14 cellular contexts compared by ENCODE assay signal in the genomic region with DNA sequence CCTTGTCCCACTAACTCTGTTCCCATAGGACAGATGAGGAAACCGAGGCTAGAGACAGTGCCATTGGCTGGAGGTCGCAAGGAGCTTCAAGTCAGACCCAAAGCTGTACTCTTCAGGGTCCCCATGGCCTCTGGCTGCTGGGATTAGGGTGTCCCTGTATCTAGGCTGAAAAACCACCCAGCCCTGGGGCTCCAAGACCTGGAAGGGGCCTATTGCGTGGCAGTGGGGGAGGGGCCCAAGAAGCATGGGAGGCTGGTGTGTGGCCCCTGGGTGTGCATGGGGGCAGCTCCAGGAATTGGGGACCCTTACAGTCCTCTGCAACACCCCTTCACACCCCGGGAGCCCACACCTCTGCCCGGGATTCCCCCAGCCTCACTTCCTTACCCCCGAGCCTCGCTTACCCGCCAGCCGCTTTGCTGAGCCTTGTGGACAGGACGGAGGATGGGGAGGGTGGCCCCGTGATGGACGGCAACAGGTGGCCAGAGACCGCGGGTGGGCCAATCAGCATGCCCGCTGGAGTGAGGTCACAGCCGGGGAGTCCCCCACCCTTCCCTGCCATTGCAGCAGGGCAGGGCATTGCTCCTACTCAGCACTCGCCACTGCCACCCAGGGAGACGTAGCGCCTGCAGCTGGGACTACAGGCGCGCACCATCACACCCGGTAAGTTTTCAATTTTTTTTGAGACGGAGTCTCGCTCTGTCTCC. TPM values are rescaled to one million over a fixed set of nuclear protein-coding genes. Genes with fewer than 3 reads are reported as not detected.
DNase-seq lines count a peak whose midpoint lies in the region; ATAC-seq and TF ChIP-seq lines count a peak whose summit lies in the region.
"Had no signal": no experiment of that assay in that cellular context is flagged by ENCODE, and none has a peak within 500 bp of the region (broad histone marks: within the 10 kb centered on the region; RNA-seq: fewer than 3 reads in every experiment).

A gene with protein sequence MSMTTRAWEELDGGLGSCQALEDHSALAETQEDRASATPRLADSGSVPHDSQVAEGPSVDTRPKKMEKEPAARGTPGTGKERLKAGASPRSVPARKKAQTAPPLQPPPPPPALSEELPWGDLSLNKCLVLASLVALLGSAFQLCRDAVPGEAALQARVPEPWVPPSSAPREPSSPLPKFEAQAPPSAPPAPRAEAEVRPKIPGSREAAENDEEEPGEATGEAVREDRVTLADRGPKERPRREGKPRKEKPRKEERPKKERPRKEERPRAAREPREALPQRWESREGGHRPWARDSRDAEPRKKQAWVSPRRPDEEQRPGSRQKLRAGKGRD (minus strand): TSS at position 436 of the 704 bp plus-strand sequence. CDS start 1,103 bp downstream, outside the sequence.

- H3K36me3 ChIP-seq in psoas muscle (ENCODE audit: insufficient read depth in 1 of 2, low read depth in 1 of 2), result peaks cover 0 to 28% of the 10 kb centered on the region in 2 donors
- H3K36me3 ChIP-seq in HAP-1 (replicated peaks), result no peaks in the 10 kb centered on the region
- H3K36me3 ChIP-seq: adrenal gland, left ventricle myocardium inferior had no signal

- peak within 1 kb of the TSS; percentile 100 for H3K27ac ChIP-seq in psoas muscle
- H3K27ac ChIP-seq: adrenal gland, left ventricle myocardium inferior had no signal

- H3K36me3 Mint-ChIP-seq in activated CD4-positive, alpha-beta T cell treated with anti-CD3 and anti-CD28 coated beads, Interleukin-2, amount 10 ng/mL, durations not matched to agents 7 days and 5 days (ENCODE audit: low read depth), result peaks cover 1% of the 10 kb centered on the region
- no peaks in the 10 kb centered on the region for H3K36me3 Mint-ChIP-seq in activated T-helper 17 cell treated with anti-CD3 and anti-CD28 coated beads, Interleukin-2, amount 50 U/mL, for 72 hours (ENCODE audit: low read depth)

- no peaks in the 10 kb centered on the region for H3K9me3 Mint-ChIP-seq in activated CD4-positive, alpha-beta T cell treated with anti-CD3 and anti-CD28 coated beads, Interleukin-2, amount 10 ng/mL, durations not matched to agents 7 days and 5 days
- no peaks in the 10 kb centered on the region for H3K9me3 Mint-ChIP-seq in activated T-helper 17 cell treated with anti-CD3 and anti-CD28 coated beads, Interleukin-2, amount 50 U/mL, for 72 hours

- no peak for ATAC-seq in activated T-helper 17 cell treated with anti-CD3 and anti-CD28 coated beads, Interleukin-2, amount 50 U/mL, for 72 hours (replicated peaks)
- ATAC-seq in psoas muscle, result peak; percentile 91 to 94 (median 92)
- ATAC-seq: right cardiac atrium had no signal

- H3K27me3 ChIP-seq in psoas muscle (ENCODE audit: insufficient read depth in 3 of 3, low read length in 2 of 3) (peaks cover 0 to 12% (median 0%) of the 10 kb centered on the region in 3 donors), HAP-1 (ENCODE audit: low read depth) (no peaks in the 10 kb centered on the region)

- H3K9me3 ChIP-seq in psoas muscle (no peaks in the 10 kb centered on the region), HAP-1 (no peaks in the 10 kb centered on the region)
- H3K9me3 ChIP-seq: adrenal gland, left ventricle myocardium inferior had no signal

- no peak for DNase-seq in activated CD4-positive, alpha-beta T cell treated with anti-CD3 and anti-CD28 coated beads, Interleukin-2, amount 10 ng/mL, durations not matched to agents 7 days and 5 days
- no peak for DNase-seq in activated CD4-positive, alpha-beta T cell treated with anti-CD3 and anti-CD28 coated beads, Interleukin-2, amount 50 U/mL, for 4 hours
- DNase-seq in NCI-H2029 (lab: John Stamatoyannopoulos, UW) (peak; percentile 61), psoas muscle (peak; percentile 90 to 98), posterior vena cava (ENCODE audit: low spot score) (no peak), HAP-1 (ENCODE audit: low spot score in 2 of 2) (no peak), G401 (ENCODE audit: low spot score) (no peak)
- DNase-seq: adrenal gland, foreskin fibroblast, left ventricle myocardium inferior had no signal

- peaks cover 17% of the 10 kb centered on the region for H3K27me3 Mint-ChIP-seq in activated CD4-positive, alpha-beta T cell treated with anti-CD3 and anti-CD28 coated beads, Interleukin-2, amount 10 ng/mL, durations not matched to agents 7 days and 5 days
- no peaks in the 10 kb centered on the region for H3K27me3 Mint-ChIP-seq in activated T-helper 17 cell treated with anti-CD3 and anti-CD28 coated beads, Interleukin-2, amount 50 U/mL, for 72 hours

- WGBS in psoas muscle, 3 donors, result 24 to 31% (median 29%) methylated on average over 18 to 24 of the region's 24 CpGs

- in situ Hi-C loops in HAP-1 (cut with MboI; ENCODE audit: low sequenced_read_pairs) (no loop called here), G401 (cut with HindIII; ENCODE audit: low sequenced_read_pairs) (no loop called here)

- no peak within 1 kb of the TSS for H3K4me3 Mint-ChIP-seq in activated CD4-positive, alpha-beta T cell treated with anti-CD3 and anti-CD28 coated beads, Interleukin-2, amount 10 ng/mL, durations not matched to agents 7 days and 5 days
- peak within 1 kb of the TSS; percentile 74 for H3K4me3 Mint-ChIP-seq in activated T-helper 17 cell treated with anti-CD3 and anti-CD28 coated beads, Interleukin-2, amount 50 U/mL, for 72 hours

- H3K4me1 Mint-ChIP-seq in activated CD4-positive, alpha-beta T cell treated with anti-CD3 and anti-CD28 coated beads, Interleukin-2, amount 10 ng/mL, durations not matched to agents 7 days and 5 days, result peaks cover 38% of the 10 kb centered on the region
- H3K4me1 Mint-ChIP-seq in activated T-helper 17 cell treated with anti-CD3 and anti-CD28 coated beads, Interleukin-2, amount 50 U/mL, for 72 hours, result peaks cover 6% of the 10 kb centered on the region

- H3K4me1 ChIP-seq in psoas muscle (peaks cover 19% of the 10 kb centered on the region), HAP-1 (no peaks in the 10 kb centered on the region)

- peak; percentile 28 for TF ChIP-seq CTCF in psoas muscle (IDR thresholded peaks at IDR 0.05)

- intact Hi-C loops in psoas muscle (cut with DNase I) (loop anchor here in 1 of 2 donors (2.0 kb wide), 1 partner anchor 15 kb away; no protein-coding TSS in a partner anchor), posterior vena cava (cut with DNase I) (no loop called here)

- CTCF ChIA-PET in activated CD4-positive, alpha-beta T cell treated with anti-CD3 and anti-CD28 coated beads, Interleukin-2, amount 10 ng/mL, durations not matched to agents 7 days and 5 days (lab: Charles Lee), result interaction anchor here (0.6 to 0.8 kb wide), 3 partner anchors 19 to 316 kb away, joined by 3 to 4 read pairs (median 3); a partner anchor contains a TSS

- H3K4me3 ChIP-seq in psoas muscle (peak within 1 kb of the TSS; percentile 72), HAP-1 (no peak within 1 kb of the TSS)
- H3K4me3 ChIP-seq: adrenal gland, left ventricle myocardium inferior had no signal

- POLR2A ChIA-PET in activated CD4-positive, alpha-beta T cell treated with anti-CD3 and anti-CD28 coated beads, Interleukin-2, amount 10 ng/mL, durations not matched to agents 7 days and 5 days (lab: Charles Lee), result no interaction called here

- H3K27ac Mint-ChIP-seq in activated CD4-positive, alpha-beta T cell treated with anti-CD3 and anti-CD28 coated beads, Interleukin-2, amount 10 ng/mL, durations not matched to agents 7 days and 5 days, result peak within 1 kb of the TSS; percentile 100
- no peak within 1 kb of the TSS for H3K27ac Mint-ChIP-seq in activated T-helper 17 cell treated with anti-CD3 and anti-CD28 coated beads, Interleukin-2, amount 50 U/mL, for 72 hours

RNA-seq across cellular contexts. Expression of the gene that starts here (rescaled TPM):
- under 1 TPM in 1 of 2 experiments, not detected in 1; 0.27 TPM for total RNA-seq in activated CD4-positive, alpha-beta T cell treated with anti-CD3 and anti-CD28 coated beads, Interleukin-2, amount 10 ng/mL, durations not matched to agents 7 days and 5 days
- total RNA-seq in activated T-helper 17 cell treated with anti-CD3 and anti-CD28 coated beads, Interleukin-2, amount 50 U/mL, for 72 hours, result 1 to 10 TPM in 1 of 2 donors, under 1 TPM in 1; 0.61 to 1.0 TPM
- total RNA-seq in psoas muscle, result 100 to 1,000 TPM; 107 to 191 (median 162) TPM
- 100 to 1,000 TPM; 110 to 271 (median 130) TPM for polyA plus RNA-seq in psoas muscle
- not detected for total RNA-seq in posterior vena cava
- 2.5 TPM in 1 of 2 replicates, not detected in the other for total RNA-seq in G401 (2014; rRNA removed; shearing (Covaris generic))
- total RNA-seq: dermis microvascular lymphatic vessel endothelial cell, right cardiac atrium had no signal
- polyA plus RNA-seq: AG04450 had no signal

Comparison
In these comparisons a context has a peak if more than half of its experiments do, and no peak if none do; other contexts are left out.
1. RNA of the gene that starts here (total RNA-seq): 107 to 191 TPM in psoas muscle; 2.5 TPM in G401, 0.61 to 1.0 TPM in activated T-helper 17 cell treated with anti-CD3 and anti-CD28 coated beads, Interleukin-2, amount 50 U/mL, for 72 hours, 0.27 TPM in activated CD4-positive, alpha-beta T cell treated with anti-CD3 and anti-CD28 coated beads, Interleukin-2, amount 10 ng/mL, durations not matched to agents 7 days and 5 days and not detected in posterior vena cava; every median in the first group is over 10 times any median in the second.
2. DNase-seq: peak in NCI-H2029 (single experiment) and psoas muscle (2 of 2); none in activated CD4-positive, alpha-beta T cell treated with anti-CD3 and anti-CD28 coated beads, Interleukin-2, amount 10 ng/mL, durations not matched to agents 7 days and 5 days (single experiment), activated CD4-positive, alpha-beta T cell treated with anti-CD3 and anti-CD28 coated beads, Interleukin-2, amount 50 U/mL, for 4 hours (0 of 2), posterior vena cava (single experiment), HAP-1 (0 of 2) and G401 (single experiment).